In the genomic region with DNA sequence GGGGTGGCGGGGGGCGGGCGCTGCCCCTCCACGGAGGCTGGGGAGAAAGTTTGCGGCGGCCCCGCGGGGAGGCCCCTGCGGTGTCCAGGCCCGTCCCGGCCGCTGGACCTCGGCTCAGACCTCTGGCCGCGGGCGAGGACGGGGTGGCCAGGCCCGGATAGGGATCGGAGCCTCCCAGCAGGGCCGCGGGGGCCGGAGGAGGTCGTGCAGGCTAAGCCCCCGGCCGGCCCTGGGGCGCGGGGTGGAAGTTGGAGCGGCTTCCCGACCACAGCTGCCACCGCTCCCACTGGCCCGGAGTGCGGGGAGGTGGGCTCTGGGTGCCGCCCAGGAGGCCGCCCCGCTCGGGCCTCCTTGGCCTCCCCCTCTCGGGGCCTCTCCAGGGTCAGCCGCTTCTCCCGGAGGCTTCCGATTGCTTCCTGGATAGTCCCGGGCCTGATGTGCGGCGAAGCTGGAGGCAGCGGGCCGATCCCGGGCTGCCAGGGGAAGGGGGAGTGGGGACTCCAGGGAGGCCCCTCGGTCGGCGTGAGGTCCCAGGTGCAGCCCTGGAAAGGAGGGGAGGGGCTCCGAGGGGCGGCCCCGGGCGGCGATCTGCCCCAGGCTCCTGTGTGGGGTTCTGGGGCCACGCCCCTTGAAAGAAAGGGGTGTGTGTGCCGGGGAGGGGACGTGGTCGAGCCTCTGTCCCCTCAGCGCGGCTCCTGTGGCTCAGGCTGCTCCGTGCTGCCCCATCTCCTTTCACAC, we compare ENCODE assay signal across 1 cellular context.
TF ChIP-seq lines count a peak whose summit lies in the region.

No MANE protein-coding gene starts in this region.

TF ChIP-seq in GM23338, 12 proteins besides CTCF, POLR2A, EP300 and RAD21 (continued from another document):
- TF ChIP-seq, protein P1, sequence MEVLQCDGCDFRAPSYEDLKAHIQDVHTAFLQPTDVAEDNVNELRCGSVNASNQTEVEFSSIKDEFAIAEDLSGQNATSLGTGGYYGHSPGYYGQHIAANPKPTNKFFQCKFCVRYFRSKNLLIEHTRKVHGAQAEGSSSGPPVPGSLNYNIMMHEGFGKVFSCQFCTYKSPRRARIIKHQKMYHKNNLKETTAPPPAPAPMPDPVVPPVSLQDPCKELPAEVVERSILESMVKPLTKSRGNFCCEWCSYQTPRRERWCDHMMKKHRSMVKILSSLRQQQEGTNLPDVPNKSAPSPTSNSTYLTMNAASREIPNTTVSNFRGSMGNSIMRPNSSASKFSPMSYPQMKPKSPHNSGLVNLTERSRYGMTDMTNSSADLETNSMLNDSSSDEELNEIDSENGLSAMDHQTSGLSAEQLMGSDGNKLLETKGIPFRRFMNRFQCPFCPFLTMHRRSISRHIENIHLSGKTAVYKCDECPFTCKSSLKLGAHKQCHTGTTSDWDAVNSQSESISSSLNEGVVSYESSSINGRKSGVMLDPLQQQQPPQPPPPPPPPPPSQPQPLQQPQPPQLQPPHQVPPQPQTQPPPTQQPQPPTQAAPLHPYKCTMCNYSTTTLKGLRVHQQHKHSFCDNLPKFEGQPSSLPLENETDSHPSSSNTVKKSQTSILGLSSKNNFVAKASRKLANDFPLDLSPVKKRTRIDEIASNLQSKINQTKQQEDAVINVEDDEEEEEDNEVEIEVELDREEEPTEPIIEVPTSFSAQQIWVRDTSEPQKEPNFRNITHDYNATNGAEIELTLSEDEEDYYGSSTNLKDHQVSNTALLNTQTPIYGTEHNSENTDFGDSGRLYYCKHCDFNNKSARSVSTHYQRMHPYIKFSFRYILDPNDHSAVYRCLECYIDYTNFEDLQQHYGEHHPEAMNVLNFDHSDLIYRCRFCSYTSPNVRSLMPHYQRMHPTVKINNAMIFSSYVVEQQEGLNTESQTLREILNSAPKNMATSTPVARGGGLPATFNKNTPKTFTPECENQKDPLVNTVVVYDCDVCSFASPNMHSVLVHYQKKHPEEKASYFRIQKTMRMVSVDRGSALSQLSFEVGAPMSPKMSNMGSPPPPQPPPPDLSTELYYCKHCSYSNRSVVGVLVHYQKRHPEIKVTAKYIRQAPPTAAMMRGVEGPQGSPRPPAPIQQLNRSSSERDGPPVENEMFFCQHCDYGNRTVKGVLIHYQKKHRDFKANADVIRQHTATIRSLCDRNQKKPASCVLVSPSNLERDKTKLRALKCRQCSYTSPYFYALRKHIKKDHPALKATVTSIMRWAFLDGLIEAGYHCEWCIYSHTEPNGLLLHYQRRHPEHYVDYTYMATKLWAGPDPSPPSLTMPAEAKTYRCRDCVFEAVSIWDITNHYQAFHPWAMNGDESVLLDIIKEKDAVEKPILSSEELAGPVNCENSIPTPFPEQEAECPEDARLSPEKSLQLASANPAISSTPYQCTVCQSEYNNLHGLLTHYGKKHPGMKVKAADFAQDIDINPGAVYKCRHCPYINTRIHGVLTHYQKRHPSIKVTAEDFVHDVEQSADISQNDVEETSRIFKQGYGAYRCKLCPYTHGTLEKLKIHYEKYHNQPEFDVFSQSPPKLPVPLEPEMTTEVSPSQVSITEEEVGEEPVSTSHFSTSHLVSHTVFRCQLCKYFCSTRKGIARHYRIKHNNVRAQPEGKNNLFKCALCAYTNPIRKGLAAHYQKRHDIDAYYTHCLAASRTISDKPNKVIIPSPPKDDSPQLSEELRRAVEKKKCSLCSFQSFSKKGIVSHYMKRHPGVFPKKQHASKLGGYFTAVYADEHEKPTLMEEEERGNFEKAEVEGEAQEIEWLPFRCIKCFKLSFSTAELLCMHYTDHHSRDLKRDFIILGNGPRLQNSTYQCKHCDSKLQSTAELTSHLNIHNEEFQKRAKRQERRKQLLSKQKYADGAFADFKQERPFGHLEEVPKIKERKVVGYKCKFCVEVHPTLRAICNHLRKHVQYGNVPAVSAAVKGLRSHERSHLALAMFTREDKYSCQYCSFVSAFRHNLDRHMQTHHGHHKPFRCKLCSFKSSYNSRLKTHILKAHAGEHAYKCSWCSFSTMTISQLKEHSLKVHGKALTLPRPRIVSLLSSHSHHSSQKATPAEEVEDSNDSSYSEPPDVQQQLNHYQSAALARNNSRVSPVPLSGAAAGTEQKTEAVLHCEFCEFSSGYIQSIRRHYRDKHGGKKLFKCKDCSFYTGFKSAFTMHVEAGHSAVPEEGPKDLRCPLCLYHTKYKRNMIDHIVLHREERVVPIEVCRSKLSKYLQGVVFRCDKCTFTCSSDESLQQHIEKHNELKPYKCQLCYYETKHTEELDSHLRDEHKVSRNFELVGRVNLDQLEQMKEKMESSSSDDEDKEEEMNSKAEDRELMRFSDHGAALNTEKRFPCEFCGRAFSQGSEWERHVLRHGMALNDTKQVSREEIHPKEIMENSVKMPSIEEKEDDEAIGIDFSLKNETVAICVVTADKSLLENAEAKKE (CRISPR knock-in tag; IDR thresholded peaks at IDR 0.05) = no peak
- TF ChIP-seq EZH2phosphoT487 (IDR thresholded peaks at IDR 0.05; ENCODE audit: unreplicated experiment) (no peak), CREB1 (CRISPR knock-in tag; IDR thresholded peaks at IDR 0.05; ENCODE audit: low read depth) (no peak)
- TF ChIP-seq, protein P2, sequence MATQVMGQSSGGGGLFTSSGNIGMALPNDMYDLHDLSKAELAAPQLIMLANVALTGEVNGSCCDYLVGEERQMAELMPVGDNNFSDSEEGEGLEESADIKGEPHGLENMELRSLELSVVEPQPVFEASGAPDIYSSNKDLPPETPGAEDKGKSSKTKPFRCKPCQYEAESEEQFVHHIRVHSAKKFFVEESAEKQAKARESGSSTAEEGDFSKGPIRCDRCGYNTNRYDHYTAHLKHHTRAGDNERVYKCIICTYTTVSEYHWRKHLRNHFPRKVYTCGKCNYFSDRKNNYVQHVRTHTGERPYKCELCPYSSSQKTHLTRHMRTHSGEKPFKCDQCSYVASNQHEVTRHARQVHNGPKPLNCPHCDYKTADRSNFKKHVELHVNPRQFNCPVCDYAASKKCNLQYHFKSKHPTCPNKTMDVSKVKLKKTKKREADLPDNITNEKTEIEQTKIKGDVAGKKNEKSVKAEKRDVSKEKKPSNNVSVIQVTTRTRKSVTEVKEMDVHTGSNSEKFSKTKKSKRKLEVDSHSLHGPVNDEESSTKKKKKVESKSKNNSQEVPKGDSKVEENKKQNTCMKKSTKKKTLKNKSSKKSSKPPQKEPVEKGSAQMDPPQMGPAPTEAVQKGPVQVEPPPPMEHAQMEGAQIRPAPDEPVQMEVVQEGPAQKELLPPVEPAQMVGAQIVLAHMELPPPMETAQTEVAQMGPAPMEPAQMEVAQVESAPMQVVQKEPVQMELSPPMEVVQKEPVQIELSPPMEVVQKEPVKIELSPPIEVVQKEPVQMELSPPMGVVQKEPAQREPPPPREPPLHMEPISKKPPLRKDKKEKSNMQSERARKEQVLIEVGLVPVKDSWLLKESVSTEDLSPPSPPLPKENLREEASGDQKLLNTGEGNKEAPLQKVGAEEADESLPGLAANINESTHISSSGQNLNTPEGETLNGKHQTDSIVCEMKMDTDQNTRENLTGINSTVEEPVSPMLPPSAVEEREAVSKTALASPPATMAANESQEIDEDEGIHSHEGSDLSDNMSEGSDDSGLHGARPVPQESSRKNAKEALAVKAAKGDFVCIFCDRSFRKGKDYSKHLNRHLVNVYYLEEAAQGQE (IDR thresholded peaks at IDR 0.05; ENCODE audit: unreplicated experiment) = no peak
